ENCODE assay signal across 28 cellular contexts in genomic region chr2:81250270-81250669, GRCh38.
DNase-seq lines count a peak whose midpoint lies in the region; ATAC-seq and FAIRE-seq lines count a peak whose summit lies in the region.
"Had no signal": no experiment of that assay in that cellular context is flagged by ENCODE, and none has a peak within 500 bp of the region (broad histone marks: within the 10 kb centered on the region; RNA-seq: fewer than 3 reads in every experiment).

No MANE protein-coding gene starts in this region.

- ATAC-seq in GM18867 (IDR thresholded peaks at IDR 0.05; ENCODE audit: unreplicated experiment) (peak; percentile 83), HG02610 (IDR thresholded peaks at IDR 0.05; ENCODE audit: unreplicated experiment) (peak; percentile 51), HG03571 (IDR thresholded peaks at IDR 0.05; ENCODE audit: unreplicated experiment) (peak; percentile 53), GM21619 (IDR thresholded peaks at IDR 0.05; ENCODE audit: unreplicated experiment) (no peak), HG02840 (IDR thresholded peaks at IDR 0.05; ENCODE audit: low FRiP score, unreplicated experiment) (no peak)
- ATAC-seq: activated T-helper 17 cell treated with anti-CD3 and anti-CD28 coated beads, Interleukin-2, amount 50 U/mL, for 72 hours; foreskin keratinocyte; K562; left cardiac atrium; pancreas had no signal

- DNase-seq in urothelium cell line (ENCODE audit: low spot score) = no peak
- DNase-seq in SIG-M5 treated with dmso at 0.1 percent for 504 hours (lab: John Stamatoyannopoulos, UW; ENCODE audit: unreplicated experiment) = no peak
- DNase-seq: activated CD4-positive, alpha-beta T cell treated with anti-CD3 and anti-CD28 coated beads, Interleukin-2, amount 50 U/mL, for 48 hours; activated CD8-positive, alpha-beta memory T cell treated with anti-CD3 and anti-CD28 coated beads, Interleukin-2, amount 50 U/mL, for 48 hours; colonic mucosa; DMS79; effector CD8-positive, alpha-beta T cell; foreskin keratinocyte; GF-D8; left cardiac atrium; mammary epithelial cell; NCI-H1105; NCI-H187 treated with DMSO at 0.1 percent for 48 hours; NCI-H2171 treated with DMSO at 0.1 percent for 48 hours; NCI-H526; pancreas; RPMI8226; small intestine; transverse colon had no signal

- peak; percentile 30 for FAIRE-seq in urothelium cell line (lab: Jason Lieb, UNC)
- FAIRE-seq: GM18507, HTR-8/SVneo, K562, pancreas, small intestine had no signal

Comparison
In these comparisons a context has a peak if more than half of its experiments do, and no peak if none do; other contexts are left out.
1. ATAC-seq: peak in GM18867 (single experiment), HG02610 (single experiment) and HG03571 (single experiment); none in GM21619 (single experiment) and HG02840 (single experiment).